In the genomic region with DNA sequence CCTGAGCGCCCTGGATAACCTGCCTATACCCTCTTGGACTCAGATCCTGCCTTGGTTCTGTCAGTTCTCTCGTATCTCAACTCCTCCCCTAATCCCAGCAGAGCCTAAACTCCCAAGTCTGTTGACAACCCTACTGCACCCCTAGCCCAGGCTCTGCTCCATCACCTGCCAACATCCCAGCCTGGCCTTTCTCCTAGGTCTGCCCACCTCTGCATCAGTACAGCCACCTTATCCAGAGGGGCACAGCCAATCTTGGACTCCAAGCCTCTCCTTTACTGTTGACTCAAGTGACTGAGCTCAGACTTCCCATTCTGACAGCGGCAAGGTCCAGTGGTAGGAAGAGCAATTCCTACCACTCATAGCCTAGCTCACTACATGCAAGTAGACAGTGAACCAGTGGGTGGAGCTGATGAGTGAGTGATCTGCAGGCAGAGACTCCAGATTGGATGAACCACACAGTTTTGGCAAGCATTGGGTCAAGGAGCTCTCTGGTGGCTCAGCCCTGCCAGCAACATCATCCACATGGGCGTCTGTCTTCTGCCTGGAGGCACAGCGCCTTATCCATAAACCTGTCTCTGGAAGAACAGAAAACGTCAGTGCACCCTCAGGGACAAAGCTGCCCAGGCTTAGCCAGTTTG, we compare ENCODE assay signal across 10 cellular contexts. TPM values are rescaled to one million over a fixed set of nuclear protein-coding genes. Genes with fewer than 3 reads are reported as not detected.
DNase-seq lines count a peak whose midpoint lies in the region; ATAC-seq, FAIRE-seq and TF ChIP-seq lines count a peak whose summit lies in the region.
"Had no signal": no experiment of that assay in that cellular context is flagged by ENCODE, and none has a peak within 500 bp of the region (broad histone marks: within the 10 kb centered on the region; RNA-seq: fewer than 3 reads in every experiment).

No MANE protein-coding gene starts in this region.

- no peaks in the 10 kb centered on the region for H4K20me1 ChIP-seq in endothelial cell of umbilical vein (replicated peaks; ENCODE audit: control insufficient read depth, extremely low read depth, insufficient read depth, low read length)

- dilution Hi-C loops in endothelial cell of umbilical vein (cut with MboI; ENCODE audit: extremely low pct_ligation_motif_present, low sequenced_read_pairs), result no loop called here

- H3K27me3 Mint-ChIP-seq in stimulated activated naive CD8-positive, alpha-beta T cell treated with anti-CD3 and anti-CD28 coated beads, Interleukin-15, amount 100 ng/mL, for 72 hours, result no peaks in the 10 kb centered on the region

- peaks cover 22% of the 10 kb centered on the region for H3K4me1 Mint-ChIP-seq in stimulated activated naive CD8-positive, alpha-beta T cell treated with anti-CD3 and anti-CD28 coated beads, Interleukin-15, amount 100 ng/mL, for 72 hours

- H3K36me3 ChIP-seq in endothelial cell of umbilical vein (ENCODE audit: control insufficient read depth in 2 of 2, extremely low read depth in 1 of 2, insufficient read depth in 2 of 2, low read length in 2 of 2), result no peaks in the 10 kb centered on the region

- no peaks in the 10 kb centered on the region for H3K79me2 ChIP-seq in endothelial cell of umbilical vein (ENCODE audit: control insufficient read depth, insufficient read depth, low read length)

- H3K9ac ChIP-seq in endothelial cell of umbilical vein (replicated peaks; ENCODE audit: extremely low read depth, insufficient read depth, low read length), result no peak overlapping the region

- no peak for TF ChIP-seq CTCF in endothelial cell of umbilical vein (IDR thresholded peaks at IDR 0.05; ENCODE audit: extremely low read depth in 1 of 2, insufficient read depth in 1 of 2, low read depth in 1 of 2, low read length in 2 of 2)

- no peaks in the 10 kb centered on the region for H3K9me3 ChIP-seq in endothelial cell of umbilical vein (replicated peaks; ENCODE audit: control insufficient read depth, insufficient read depth, low read length)

- H3K27me3 ChIP-seq in endothelial cell of umbilical vein (ENCODE audit: control insufficient read depth in 2 of 2, insufficient read depth in 2 of 2, low read length in 2 of 2), result no peaks in the 10 kb centered on the region

- no peaks in the 10 kb centered on the region for H3K4me1 ChIP-seq in endothelial cell of umbilical vein (ENCODE audit: control insufficient read depth, extremely low read depth, insufficient read depth, low read length)

- FAIRE-seq in endothelial cell of umbilical vein (lab: Jason Lieb, UNC) (peak; percentile 26), GM12891 (lab: Jason Lieb, UNC) (no peak)
- FAIRE-seq: colon had no signal

- H3K9me1 ChIP-seq in endothelial cell of umbilical vein (replicated peaks; ENCODE audit: control insufficient read depth, extremely low read depth, insufficient read depth, low read length), result no peaks in the 10 kb centered on the region

- H3K4me2 ChIP-seq in endothelial cell of umbilical vein (ENCODE audit: insufficient read depth, low read length), result no peak overlapping the region

- DNase-seq in stimulated activated naive CD8-positive, alpha-beta T cell treated with anti-CD3 and anti-CD28 coated beads, Interleukin-15, Interleukin-2, amounts not matched to agents 100 U/mL and 50 U/mL, for 24 hours, result no peak
- DNase-seq in stimulated activated naive CD8-positive, alpha-beta T cell treated with anti-CD3 and anti-CD28 coated beads, Interleukin-15, amount 100 ng/mL, for 72 hours, result no peak
- peak; percentile 12 for DNase-seq in MV-4-11 (lab: John Stamatoyannopoulos, UW)
- no peak for DNase-seq in endothelial cell of umbilical vein (ENCODE audit: low read depth, low spot score)
- no peak for DNase-seq in DMS114 treated with DMSO at 0.1 percent for 48 hours (lab: John Stamatoyannopoulos, UW; ENCODE audit: unreplicated experiment)
- DNase-seq in GM12891 (ENCODE audit: insufficient read length, low spot score), result no peak
- DNase-seq in ureter (ENCODE audit: low spot score), result no peak
- DNase-seq: NCI-H146 had no signal

- CTCF ChIA-PET in endothelial cell of umbilical vein (lab: Charles Lee), result interaction anchor here (0.7 to 1.3 kb wide), 3 partner anchors 143 to 368 kb away, joined by 3 to 6 read pairs (median 3); no protein-coding TSS in a partner anchor

- no peak overlapping the region for H3K27ac ChIP-seq in endothelial cell of umbilical vein (ENCODE audit: insufficient read depth, low read depth, low read length)

- no peak overlapping the region for H3K27ac Mint-ChIP-seq in stimulated activated naive CD8-positive, alpha-beta T cell treated with anti-CD3 and anti-CD28 coated beads, Interleukin-15, amount 100 ng/mL, for 72 hours

- peaks cover 6 to 11% of the 10 kb centered on the region in 2 donors for H3K9me3 Mint-ChIP-seq in stimulated activated naive CD8-positive, alpha-beta T cell treated with anti-CD3 and anti-CD28 coated beads, Interleukin-15, amount 100 ng/mL, for 72 hours

- BruUV-seq in endothelial cell of umbilical vein (replicated peaks; lab: Mats Ljungman, UMichigan), result no TSS peak

- H3K4me3 Mint-ChIP-seq in stimulated activated naive CD8-positive, alpha-beta T cell treated with anti-CD3 and anti-CD28 coated beads, Interleukin-15, amount 100 ng/mL, for 72 hours, result no peak overlapping the region

- POLR2A ChIA-PET in endothelial cell of umbilical vein (lab: Charles Lee), result no interaction called here

- ATAC-seq in stimulated activated naive CD8-positive, alpha-beta T cell treated with anti-CD3 and anti-CD28 coated beads, Interleukin-15, Interleukin-2, amounts not matched to agents 100 U/mL and 50 U/mL, for 24 hours, result peak; percentile 43
- ATAC-seq in stimulated activated naive CD8-positive, alpha-beta T cell treated with anti-CD3 and anti-CD28 coated beads, Interleukin-15, amount 100 ng/mL, for 72 hours, result no peak
- ATAC-seq in GM21786 (IDR thresholded peaks at IDR 0.05; ENCODE audit: unreplicated experiment), result no peak

- intact Hi-C loops in endothelial cell of umbilical vein (cut with micrococcal nuclease), result no loop called here

- TF ChIP-seq POLR2A in endothelial cell of umbilical vein (IDR thresholded peaks at IDR 0.05; ENCODE audit: low read depth, low read length), result no peak
- no peak for TF ChIP-seq POLR2A in GM12891 (IDR thresholded peaks at IDR 0.05; ENCODE audit: low read depth, low read length)

- no peak overlapping the region for H2AFZ ChIP-seq in endothelial cell of umbilical vein (ENCODE audit: low read depth, low read length)

- no peak overlapping the region for H3K4me3 ChIP-seq in endothelial cell of umbilical vein (replicated peaks in 1 of 3; ENCODE audit: insufficient read depth in 1 of 3, low read depth in 1 of 3, low read length in 3 of 3)

TF ChIP-seq in endothelial cell of umbilical vein, 7 proteins besides CTCF, POLR2A, EP300 and RAD21 (continues in another document):
- TF ChIP-seq FOS (IDR thresholded peaks at IDR 0.05; ENCODE audit: borderline replicate concordance, insufficient read depth, low read length) (no peak), POLR2AphosphoS5 (IDR thresholded peaks at IDR 0.05; ENCODE audit: insufficient read depth, low read depth, low read length) (no peak)
- TF ChIP-seq, protein P1, sequence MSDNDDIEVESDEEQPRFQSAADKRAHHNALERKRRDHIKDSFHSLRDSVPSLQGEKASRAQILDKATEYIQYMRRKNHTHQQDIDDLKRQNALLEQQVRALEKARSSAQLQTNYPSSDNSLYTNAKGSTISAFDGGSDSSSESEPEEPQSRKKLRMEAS (IDR thresholded peaks at IDR 0.05; ENCODE audit: insufficient read depth, insufficient read length), result no peak

TF ChIP-seq in GM12891, 5 proteins besides CTCF, POLR2A, EP300 and RAD21:
- TF ChIP-seq TAF1 (IDR thresholded peaks at IDR 0.05; ENCODE audit: low read depth, low read length), result no peak
TF ChIP-seq in GM12891: peak in this region for 0.

RNA-seq across cellular contexts. Expression of a gene that starts 26.5 kb away (rescaled TPM):
- total RNA-seq in endothelial cell of umbilical vein (10.1 and 10.9 TPM in 2 replicates), ureter (16.2 TPM)
- 10.1 and 11.9 TPM in 2 replicates for polyA plus RNA-seq in endothelial cell of umbilical vein
- 12.2 and 12.6 TPM in 2 replicates for polyA plus RNA-seq in endothelial cell of umbilical vein (2011; cell fraction: cytosol; rRNA removed)
- 23.9 and 26.1 TPM in 2 replicates for polyA plus RNA-seq in endothelial cell of umbilical vein (2011; cell fraction: nucleus; rRNA removed)
- 7.7 and 11.0 TPM in 2 replicates for polyA plus RNA-seq in endothelial cell of umbilical vein (2012)
- polyA minus RNA-seq in endothelial cell of umbilical vein, result 13.1 and 18.7 TPM in 2 replicates
- 13.0 TPM for polyA minus RNA-seq in endothelial cell of umbilical vein (2011; cell fraction: cytosol; rRNA and poly(A)+ RNA removed)
- polyA minus RNA-seq in endothelial cell of umbilical vein (2011; cell fraction: nucleus; rRNA and poly(A)+ RNA removed), result 18.3 and 20.9 TPM in 2 replicates
- 9.2 TPM for polyA plus RNA-seq in GM12891 (2012; ENCODE audit: low read depth, missing spikeins)

RNA-seq across cellular contexts. Expression of a gene that starts 42.2 kb away (rescaled TPM):
- total RNA-seq in endothelial cell of umbilical vein (not detected in 2 replicates), ureter (not detected)
- polyA plus RNA-seq in endothelial cell of umbilical vein, result not detected in 2 replicates
- polyA plus RNA-seq in endothelial cell of umbilical vein (2011; cell fraction: cytosol; rRNA removed), result not detected in 2 replicates
- not detected in 2 replicates for polyA plus RNA-seq in endothelial cell of umbilical vein (2011; cell fraction: nucleus; rRNA removed)
- polyA plus RNA-seq in endothelial cell of umbilical vein (2012), result not detected in 2 replicates
- 0.15 and 0.68 TPM in 2 replicates for polyA minus RNA-seq in endothelial cell of umbilical vein
- polyA minus RNA-seq in endothelial cell of umbilical vein (2011; cell fraction: cytosol; rRNA and poly(A)+ RNA removed), result not detected
- not detected in 2 replicates for polyA minus RNA-seq in endothelial cell of umbilical vein (2011; cell fraction: nucleus; rRNA and poly(A)+ RNA removed)
- 0.06 TPM for polyA plus RNA-seq in GM12891 (2012; ENCODE audit: low read depth, missing spikeins)

RNA-seq across cellular contexts. Expression of a gene that starts 42.8 kb away (rescaled TPM):
- not detected in 2 replicates for total RNA-seq in endothelial cell of umbilical vein
- polyA plus RNA-seq in endothelial cell of umbilical vein, result not detected in 2 replicates
- polyA plus RNA-seq in endothelial cell of umbilical vein (2011; cell fraction: cytosol; rRNA removed), result not detected in 2 replicates
- not detected in 2 replicates for polyA plus RNA-seq in endothelial cell of umbilical vein (2011; cell fraction: nucleus; rRNA removed)
- polyA plus RNA-seq in endothelial cell of umbilical vein (2012), result not detected in 2 replicates
- not detected in 2 replicates for polyA minus RNA-seq in endothelial cell of umbilical vein
- 1.5 TPM for polyA minus RNA-seq in endothelial cell of umbilical vein (2011; cell fraction: cytosol; rRNA and poly(A)+ RNA removed)
- polyA minus RNA-seq in endothelial cell of umbilical vein (2011; cell fraction: nucleus; rRNA and poly(A)+ RNA removed), result not detected in 2 replicates
- not detected for polyA plus RNA-seq in GM12891 (2012; ENCODE audit: low read depth, missing spikeins)
- 0.42 TPM for total RNA-seq in ureter
